In genomic region chr22:31661851-31662667, GRCh38 we compare ENCODE assay signal across 1 cellular context.
TF ChIP-seq lines count a peak whose summit lies in the region.

Gene PISD, minus strand, starts transcription at chr22:31662215. Its CDS starts 7 bp downstream, at chr22:31662208.

TF ChIP-seq in H1, 55 proteins besides CTCF, POLR2A, EP300 and RAD21 (continued from another document):
- TF ChIP-seq NRF1 (IDR thresholded peaks at IDR 0.05; ENCODE audit: low read depth, low read length) (no peak), GABPA (IDR thresholded peaks at IDR 0.05; ENCODE audit: borderline replicate concordance, insufficient read depth, low read length) (no peak), HDAC2 (IDR thresholded peaks at IDR 0.05; ENCODE audit: borderline replicate concordance in 1 of 2, low read depth in 2 of 2, low read length in 2 of 2) (peak in 1 of 2 experiments; percentile 91; a peak in 2 of 4 replicates), RBBP5 (IDR thresholded peaks at IDR 0.05; ENCODE audit: borderline replicate concordance, low read depth, low read length) (peak; percentile 98), SIX5 (IDR thresholded peaks at IDR 0.05; ENCODE audit: low read depth, low read length) (no peak), SIRT6 (IDR thresholded peaks at IDR 0.05; ENCODE audit: low read length) (no peak), SP1 (IDR thresholded peaks at IDR 0.05; ENCODE audit: low read depth, low read length) (peak; percentile 95), CREB1 (IDR thresholded peaks at IDR 0.05) (peak; percentile 100), MAX (IDR thresholded peaks at IDR 0.05) (peak; percentile 74; the same call in 1 of the 2 replicates), TCF12 (IDR thresholded peaks at IDR 0.05; ENCODE audit: low read depth, low read length) (no peak), ATF3 (IDR thresholded peaks at IDR 0.05; ENCODE audit: insufficient read depth, low read depth, low read length) (0 out of 2 replicates have a peak, but pooled peaks have one; percentile 61), CTBP2 (IDR thresholded peaks at IDR 0.05; ENCODE audit: borderline replicate concordance, insufficient read depth, insufficient read length, low read length) (no peak), EGR1 (IDR thresholded peaks at IDR 0.05; ENCODE audit: borderline replicate concordance, low read depth, low read length) (no peak), SP2 (IDR thresholded peaks at IDR 0.05; ENCODE audit: low read length) (no peak), CEBPB (IDR thresholded peaks at IDR 0.05; ENCODE audit: low read depth, low read length) (no peak), BACH1 (IDR thresholded peaks at IDR 0.05; ENCODE audit: low read length) (peak; percentile 40; the same call in 1 of the 2 replicates), E2F6 (IDR thresholded peaks at IDR 0.05) (no peak), CHD2 (IDR thresholded peaks at IDR 0.05; ENCODE audit: low read length) (no peak; the same call in 1 of the 2 replicates), KDM5A (IDR thresholded peaks at IDR 0.05; ENCODE audit: low read length) (peak; percentile 99), SIN3A (conservative IDR thresholded peaks at IDR 0.05 in 1 of 2, IDR thresholded peaks at IDR 0.05 in 1 of 2; ENCODE audit: low read depth in 1 of 2, low read length in 2 of 2) (peak; percentile 85 to 92; a peak in 1 of 4 replicates), RNF2 (IDR thresholded peaks at IDR 0.05; ENCODE audit: borderline replicate concordance, low read depth, low read length, missing control alignments, poor library complexity, severe bottlenecking) (no peak), SRF (IDR thresholded peaks at IDR 0.05; ENCODE audit: low read depth, low read length) (no peak; the same call in 1 of the 2 replicates), CHD7 (IDR thresholded peaks at IDR 0.05; ENCODE audit: insufficient replicate concordance, low read length) (no peak), SP4 (IDR thresholded peaks at IDR 0.05; ENCODE audit: low read length) (peak; percentile 94), POU5F1 (IDR thresholded peaks at IDR 0.05; ENCODE audit: low read depth, low read length) (no peak), RFX5 (IDR thresholded peaks at IDR 0.05; ENCODE audit: borderline replicate concordance, low read depth, low read length) (no peak), TBP (IDR thresholded peaks at IDR 0.05; ENCODE audit: low read depth, low read length) (peak; percentile 81), NANOG (IDR thresholded peaks at IDR 0.05; ENCODE audit: insufficient read depth, low read depth, low read length, poor library complexity, severe bottlenecking) (no peak), BRCA1 (IDR thresholded peaks at IDR 0.05; ENCODE audit: low read depth, low read length) (no peak), KDM1A (IDR thresholded peaks at IDR 0.05; ENCODE audit: borderline replicate concordance, low read length) (no peak), RXRA (IDR thresholded peaks at IDR 0.05; ENCODE audit: insufficient read depth, low read depth, low read length) (no peak), USF2 (IDR thresholded peaks at IDR 0.05; ENCODE audit: low read length) (no peak), SAP30 (IDR thresholded peaks at IDR 0.05; ENCODE audit: insufficient read depth, insufficient replicate concordance, low read length) (peak; percentile 93), ATF2 (IDR thresholded peaks at IDR 0.05; ENCODE audit: low read length) (no peak; the same call in 1 of the 2 replicates), JUN (IDR thresholded peaks at IDR 0.05; ENCODE audit: low read depth, low read length) (no peak), CBX5 (IDR thresholded peaks at IDR 0.05; ENCODE audit: low read depth, low read length) (no peak), BCL11A (IDR thresholded peaks at IDR 0.05; ENCODE audit: low read depth in 2 of 2, low read length in 2 of 2) (no peak), TAF1 (IDR thresholded peaks at IDR 0.05; ENCODE audit: low read depth, low read length) (peak; percentile 88; the same call in 1 of the 2 replicates), SUZ12 (IDR thresholded peaks at IDR 0.05; ENCODE audit: low read length) (no peak), HDAC6 (IDR thresholded peaks at IDR 0.05; ENCODE audit: low read depth, low read length) (no peak), EZH2 (IDR thresholded peaks at IDR 0.05; ENCODE audit: low read depth, low read length, severe bottlenecking) (no peak), GTF2F1 (IDR thresholded peaks at IDR 0.05; ENCODE audit: borderline replicate concordance, low read depth, low read length) (no peak), POLR2AphosphoS5 (IDR thresholded peaks at IDR 0.05; ENCODE audit: low read depth, low read length) (peak; percentile 98), ASH2L (IDR thresholded peaks at IDR 0.05; ENCODE audit: low read length) (peak; percentile 95), TAF7 (optimal IDR thresholded peaks at IDR 0.05; ENCODE audit: borderline replicate concordance, low read depth, low read length) (peak; percentile 53), YY1 (IDR thresholded peaks at IDR 0.05; ENCODE audit: low read depth, low read length) (peak; percentile 98), CBX8 (IDR thresholded peaks at IDR 0.05; ENCODE audit: borderline replicate concordance, low read depth, low read length) (no peak), PHF8 (conservative IDR thresholded peaks at IDR 0.05; ENCODE audit: low read depth, low read length) (peak; percentile 98), MAFK (IDR thresholded peaks at IDR 0.05; ENCODE audit: low read depth, low read length) (peak; percentile 42; the same call in 1 of the 2 replicates)
